ENCODE assay signal across 2 cellular contexts in genomic region chr6:77040566-77041195, GRCh38.
TF ChIP-seq lines count a peak whose summit lies in the region.

No MANE protein-coding gene starts in this region.

TF ChIP-seq in SK-N-SH, 30 proteins besides CTCF, POLR2A, EP300 and RAD21 (continued from another document):
- no peak for TF ChIP-seq FOXM1 (IDR thresholded peaks at IDR 0.05; ENCODE audit: low read depth)
- TF ChIP-seq NFIC (IDR thresholded peaks at IDR 0.05; ENCODE audit: borderline replicate concordance) = no peak
- TF ChIP-seq EZH2phosphoT487 (IDR thresholded peaks at IDR 0.05; ENCODE audit: borderline replicate concordance, low read depth) = no peak

TF ChIP-seq in SK-N-SH treated with all-trans-retinoic acid at 6 μM for 48 hours, 23 proteins besides CTCF, POLR2A, EP300 and RAD21 (continued from another document):
- TF ChIP-seq PATZ1 (CRISPR knock-in tag; IDR thresholded peaks at IDR 0.05; ENCODE audit: borderline replicate concordance) = no peak
- no peak for TF ChIP-seq TOX (CRISPR knock-in tag; IDR thresholded peaks at IDR 0.05; ENCODE audit: borderline replicate concordance)
- TF ChIP-seq ZNF8 (CRISPR knock-in tag; IDR thresholded peaks at IDR 0.05) = no peak
